In the genomic region with DNA sequence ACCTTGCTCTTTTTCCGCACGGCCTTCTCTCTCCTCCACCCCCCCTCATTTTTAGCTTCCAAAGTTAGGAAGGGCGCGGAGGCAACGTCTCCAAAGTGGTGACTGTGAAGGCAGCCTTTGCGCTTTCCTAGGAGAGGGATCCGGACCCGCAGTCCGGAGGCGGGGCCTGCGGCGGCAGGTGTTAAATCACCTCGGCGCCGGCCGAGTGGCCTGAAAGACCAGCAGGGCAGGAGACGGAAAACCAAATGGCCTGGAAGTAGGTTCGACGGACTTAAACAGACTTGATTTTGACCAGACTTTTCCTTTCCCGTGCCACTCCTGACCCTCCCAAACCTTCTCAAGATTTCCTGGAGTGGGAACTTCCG, we compare ENCODE assay signal across 8 cellular contexts. TPM values are rescaled to one million over a fixed set of nuclear protein-coding genes. Genes with fewer than 3 reads are reported as not detected.
DNase-seq lines count a peak whose midpoint lies in the region; ATAC-seq and TF ChIP-seq lines count a peak whose summit lies in the region.

No MANE protein-coding gene starts in this region.

- H3K9me3 ChIP-seq in Panc1 (ENCODE audit: control insufficient read depth, insufficient read depth, low read depth, low read length): peaks cover 3% of the 10 kb centered on the region; the same call in 1 of the 2 replicates

- peaks cover 11% of the 10 kb centered on the region for H3K36me3 ChIP-seq in Panc1 (ENCODE audit: control insufficient read depth, insufficient read depth, low read length)

- TF ChIP-seq CTCF in Panc1 (IDR thresholded peaks at IDR 0.05): no peak

- peaks cover 9% of the 10 kb centered on the region for H3K36me3 Mint-ChIP-seq in activated naive CD8-positive, alpha-beta T cell treated with anti-CD3 and anti-CD28 coated beads, Interleukin-2, amount 10 ng/mL, durations not matched to agents 7 days and 5 days

- H3K4me3 ChIP-seq in Panc1 (ENCODE audit: low read depth in 2 of 2, low read length in 2 of 2): peak overlapping the region; percentile 88 to 90

- peak overlapping the region; percentile 88 for H3K27ac ChIP-seq in Panc1 (ENCODE audit: low read length)

- no TSS peak for BruUV-seq in Panc1 (replicated peaks; lab: Mats Ljungman, UMichigan)

- intact Hi-C loops in Panc1 (cut with micrococcal nuclease; ENCODE audit: unreplicated experiment): no loop called here
- intact Hi-C loops in left cardiac atrium (cut with DNase I): no loop called here
- intact Hi-C loops in posterior cingulate gyrus (cut with DNase I): loop anchor here (2.0 to 5.0 kb wide), 2 partner anchors 228 to 487 kb away; no protein-coding TSS in a partner anchor

- CTCF ChIA-PET in Panc1 (lab: Charles Lee): interaction anchor here (0.5 to 1.6 kb wide), 3 partner anchors 29 to 718 kb away, joined by 4 to 19 read pairs (median 5); no protein-coding TSS in a partner anchor

- peak overlapping the region; percentile 95 for H3K4me3 Mint-ChIP-seq in activated naive CD8-positive, alpha-beta T cell treated with anti-CD3 and anti-CD28 coated beads, Interleukin-2, amount 10 ng/mL, durations not matched to agents 7 days and 5 days

- peak overlapping the region; percentile 97 for H3K27ac Mint-ChIP-seq in activated naive CD8-positive, alpha-beta T cell treated with anti-CD3 and anti-CD28 coated beads, Interleukin-2, amount 10 ng/mL, durations not matched to agents 7 days and 5 days

- H3K4me1 Mint-ChIP-seq in activated naive CD8-positive, alpha-beta T cell treated with anti-CD3 and anti-CD28 coated beads, Interleukin-2, amount 10 ng/mL, durations not matched to agents 7 days and 5 days: peaks cover 36% of the 10 kb centered on the region

- H3K9me3 Mint-ChIP-seq in activated naive CD8-positive, alpha-beta T cell treated with anti-CD3 and anti-CD28 coated beads, Interleukin-2, amount 10 ng/mL, durations not matched to agents 7 days and 5 days: peaks cover 3% of the 10 kb centered on the region

- peaks cover 12% of the 10 kb centered on the region for H3K4me1 ChIP-seq in Panc1 (ENCODE audit: control insufficient read depth, insufficient read depth, low read length)

- POLR2A ChIA-PET in Panc1 (lab: Charles Lee): interaction anchor here (0.7 kb wide), 1 partner anchor 504 kb away, joined by 3 read pairs; a partner anchor contains a TSS
- POLR2A ChIA-PET in activated naive CD8-positive, alpha-beta T cell treated with anti-CD3 and anti-CD28 coated beads, Interleukin-2, amount 10 ng/mL, durations not matched to agents 7 days and 5 days (lab: Charles Lee): interaction anchor here (0.9 to 2.9 kb wide), 8 partner anchors 25 to 504 kb away, joined by 3 to 12 read pairs (median 3); a partner anchor contains a TSS

- no peaks in the 10 kb centered on the region for H3K27me3 ChIP-seq in Panc1 (ENCODE audit: control insufficient read depth, insufficient read depth, low read length)

- ATAC-seq in HG03045 (IDR thresholded peaks at IDR 0.05; ENCODE audit: unreplicated experiment) (peak; percentile 15), Panc1 (peak; percentile 38), left cardiac atrium (peak; percentile 17 to 44), GM18868 (IDR thresholded peaks at IDR 0.05; ENCODE audit: unreplicated experiment) (no peak)
- no peak for ATAC-seq in activated naive CD8-positive, alpha-beta T cell treated with anti-CD3 and anti-CD28 coated beads, Interleukin-2, amount 10 ng/mL, durations not matched to agents 7 days and 5 days (ENCODE audit: low read depth)

- DNase-seq in SIG-M5 treated with dmso at 0.1 percent for 504 hours (lab: John Stamatoyannopoulos, UW; ENCODE audit: unreplicated experiment) (peak; percentile 36), SIG-M5 (lab: John Stamatoyannopoulos, UW) (no peak), Panc1 (ENCODE audit: low read depth, low spot score) (no peak), left cardiac atrium (peak; percentile 61), posterior cingulate gyrus (peak in 6 of 10 donors; percentile 10 to 90 (median 40))
- DNase-seq in activated naive CD8-positive, alpha-beta T cell treated with anti-CD3 and anti-CD28 coated beads, Interleukin-2, amount 10 ng/mL, durations not matched to agents 7 days and 5 days: no peak

- in situ Hi-C loops in Panc1 (cut with HindIII; ENCODE audit: low pct_unique_long_range_greater_than_20kb, low sequenced_read_pairs): no loop called here

- H3K27me3 Mint-ChIP-seq in activated naive CD8-positive, alpha-beta T cell treated with anti-CD3 and anti-CD28 coated beads, Interleukin-2, amount 10 ng/mL, durations not matched to agents 7 days and 5 days: no peaks in the 10 kb centered on the region

RNA-seq across cellular contexts. Expression of a gene that starts 0.6 kb away (rescaled TPM):
- total RNA-seq in Panc1 (2021; ENCODE audit: unreplicated experiment) (62.5 TPM), left cardiac atrium (10 to 100 TPM; 55.7 to 80.4 TPM)
- polyA plus RNA-seq in Panc1 (2012; ENCODE audit: insufficient read length): 57.4 TPM
- 10 to 100 TPM; 61.2 to 62.7 TPM for total RNA-seq in activated naive CD8-positive, alpha-beta T cell treated with anti-CD3 and anti-CD28 coated beads, Interleukin-2, amount 10 ng/mL, durations not matched to agents 7 days and 5 days

Comparison
In these comparisons a context has a peak if more than half of its experiments do, and no peak if none do; other contexts are left out.
1. DNase-seq: peak in SIG-M5 treated with dmso at 0.1 percent for 504 hours (single experiment), left cardiac atrium (single experiment) and posterior cingulate gyrus (6 of 10); none in SIG-M5 (single experiment), Panc1 (single experiment) and activated naive CD8-positive, alpha-beta T cell treated with anti-CD3 and anti-CD28 coated beads, Interleukin-2, amount 10 ng/mL, durations not matched to agents 7 days and 5 days (single experiment).
2. ATAC-seq: peak in HG03045 (single experiment), Panc1 (single experiment) and left cardiac atrium (2 of 2); none in activated naive CD8-positive, alpha-beta T cell treated with anti-CD3 and anti-CD28 coated beads, Interleukin-2, amount 10 ng/mL, durations not matched to agents 7 days and 5 days (single experiment) and GM18868 (single experiment).